Comparison of ENCODE assay signal across 8 cellular contexts in genomic region chr10:120948889-120949382, GRCh38.
DNase-seq lines count a peak whose midpoint lies in the region; ATAC-seq and FAIRE-seq lines count a peak whose summit lies in the region.

No MANE protein-coding gene starts in this region.

- peak; percentile 94 for DNase-seq in AG20443 (ENCODE audit: low spot score)
- peak; percentile 49 for DNase-seq in HTR-8/SVneo (ENCODE audit: insufficient read length, low spot score)
- peak; percentile 66 to 72 for DNase-seq in activated CD4-positive, alpha-beta T cell treated with anti-CD3 and anti-CD28 coated beads, Interleukin-2, amount 50 U/mL, for 48 hours
- peak; percentile 89 for DNase-seq in ecto neural progenitor cell (ENCODE audit: low spot score)
- peak; percentile 49 to 51 for DNase-seq in memory B cell (ENCODE audit: low spot score in 2 of 2)
- DNase-seq in stimulated activated CD8-positive, alpha-beta memory T cell treated with anti-CD3 and anti-CD28 coated beads, Interleukin-12 subunit alpha, Interleukin-12 subunit beta, amount 100 ng/mL, for 24 hours (ENCODE audit: extremely low read depth): peak; percentile 25

- H3K4me3 Mint-ChIP-seq in memory B cell: peak overlapping the region; percentile 46

- FAIRE-seq in HTR-8/SVneo (lab: Jason Lieb, UNC): no peak

- H3K4me1 Mint-ChIP-seq in memory B cell: no peaks in the 10 kb centered on the region

- peaks cover 2% of the 10 kb centered on the region for H3K36me3 Mint-ChIP-seq in memory B cell

- peak; percentile 87 for ATAC-seq in GM19455 (IDR thresholded peaks at IDR 0.05; ENCODE audit: unreplicated experiment)
- peak; percentile 91 for ATAC-seq in memory B cell (ENCODE audit: low read depth)
- no peak for ATAC-seq in HG03469 (IDR thresholded peaks at IDR 0.05; ENCODE audit: unreplicated experiment)

- H3K27me3 Mint-ChIP-seq in memory B cell: peaks cover 16% of the 10 kb centered on the region

- H3K27ac Mint-ChIP-seq in memory B cell: no peak overlapping the region

- peaks cover 3% of the 10 kb centered on the region for H3K9me3 Mint-ChIP-seq in memory B cell

Comparison
In these comparisons a context has a peak if more than half of its experiments do, and no peak if none do; other contexts are left out.
1. DNase-seq: peak in every context shown above with its lines; median percentile 94 in AG20443; 89 in ecto neural progenitor cell; 69 in activated CD4-positive, alpha-beta T cell treated with anti-CD3 and anti-CD28 coated beads, Interleukin-2, amount 50 U/mL, for 48 hours; 50 in memory B cell; 49 in HTR-8/SVneo; 25 in stimulated activated CD8-positive, alpha-beta memory T cell treated with anti-CD3 and anti-CD28 coated beads, Interleukin-12 subunit alpha, Interleukin-12 subunit beta, amount 100 ng/mL, for 24 hours.